10 cellular contexts compared by ENCODE assay signal in genomic region chr14:69316449-69317391, GRCh38. TPM values are rescaled to one million over a fixed set of nuclear protein-coding genes. Genes with fewer than 3 reads are reported as not detected.
DNase-seq lines count a peak whose midpoint lies in the region; ATAC-seq and TF ChIP-seq lines count a peak whose summit lies in the region.
"Had no signal": no experiment of that assay in that cellular context is flagged by ENCODE, and none has a peak within 500 bp of the region (broad histone marks: within the 10 kb centered on the region; RNA-seq: fewer than 3 reads in every experiment).

No MANE protein-coding gene starts in this region.

- no peaks in the 10 kb centered on the region for H3K9me3 ChIP-seq in lung (ENCODE audit: control insufficient read depth in 2 of 2, insufficient read depth in 1 of 2, low read length in 1 of 2)
- H3K9me3 ChIP-seq: Caco-2 had no signal

- WGBS in lung, 2 donors = 65 to 80% methylated on average over 7 of the region's 7 CpGs

- H3K36me3 ChIP-seq in ACC112 (ENCODE audit: insufficient read depth, low read length) (no peaks in the 10 kb centered on the region), lung (ENCODE audit: control insufficient read depth in 2 of 2, insufficient read depth in 2 of 2, low read length in 2 of 2) (no peaks in the 10 kb centered on the region)

- POLR2A ChIA-PET in naive thymus-derived CD8-positive, alpha-beta T cell (lab: Charles Lee) = no interaction called here

- peaks cover 0 to 3% (median 1%) of the 10 kb centered on the region in 5 donors for H3K27me3 Mint-ChIP-seq in naive thymus-derived CD8-positive, alpha-beta T cell

- H3K4me1 Mint-ChIP-seq in naive thymus-derived CD8-positive, alpha-beta T cell = peaks cover 0 to 10% (median 0%) of the 10 kb centered on the region in 4 donors
- H3K4me1 Mint-ChIP-seq: activated CD4-positive, alpha-beta T cell treated with anti-CD3 and anti-CD28 coated beads, Interleukin-2, amount 10 ng/mL, durations not matched to agents 24 days and 14 days had no signal

- peak overlapping the region; percentile 16 for H2AFZ ChIP-seq in ACC112 (ENCODE audit: low read length, unreplicated experiment)

- H3K27ac ChIP-seq in ACC112 (ENCODE audit: low read depth, low read length) (peak overlapping the region; percentile 71), coronary artery (peak overlapping the region; percentile 66 to 81), lung (ENCODE audit: low read depth in 1 of 2, low read length in 1 of 2) (peak overlapping the region; percentile 34 to 71)

- peaks cover 22% of the 10 kb centered on the region for H3K4me1 ChIP-seq in ACC112 (ENCODE audit: control insufficient read depth, insufficient read depth, low read length, unreplicated experiment)
- peaks cover 4 to 7% of the 10 kb centered on the region in 2 donors for H3K4me1 ChIP-seq in lung (ENCODE audit: control insufficient read depth in 2 of 2, insufficient read depth in 2 of 2, low read length in 2 of 2)
- H3K4me1 ChIP-seq: Caco-2 had no signal

- no peaks in the 10 kb centered on the region for H3K27me3 ChIP-seq in ACC112 (ENCODE audit: insufficient read depth, low read length)
- no peaks in the 10 kb centered on the region for H3K27me3 ChIP-seq in lung (ENCODE audit: control insufficient read depth, insufficient read depth)

- H3K79me2 ChIP-seq in ACC112 (ENCODE audit: control insufficient read depth, insufficient read depth, low read length, unreplicated experiment) = no peaks in the 10 kb centered on the region

- H3K27ac Mint-ChIP-seq in naive thymus-derived CD8-positive, alpha-beta T cell = no peak overlapping the region
- H3K27ac Mint-ChIP-seq: activated CD4-positive, alpha-beta T cell treated with anti-CD3 and anti-CD28 coated beads, Interleukin-2, amount 10 ng/mL, durations not matched to agents 24 days and 14 days had no signal

- H3K4me3 ChIP-seq in ACC112 (ENCODE audit: low read depth, low read length) = no peak overlapping the region
- H3K4me3 ChIP-seq in coronary artery = peak overlapping the region; percentile 0
- H3K4me3 ChIP-seq in lung = no peak overlapping the region

- H3K9me3 Mint-ChIP-seq in naive thymus-derived CD8-positive, alpha-beta T cell = no peaks in the 10 kb centered on the region
- H3K9me3 Mint-ChIP-seq: activated CD4-positive, alpha-beta T cell treated with anti-CD3 and anti-CD28 coated beads, Interleukin-2, amount 10 ng/mL, durations not matched to agents 24 days and 14 days had no signal

- no peak overlapping the region for H3K4me3 Mint-ChIP-seq in naive thymus-derived CD8-positive, alpha-beta T cell
- H3K4me3 Mint-ChIP-seq: activated CD4-positive, alpha-beta T cell treated with anti-CD3 and anti-CD28 coated beads, Interleukin-2, amount 10 ng/mL, durations not matched to agents 24 days and 14 days had no signal

- no peaks in the 10 kb centered on the region for H3K36me3 Mint-ChIP-seq in naive thymus-derived CD8-positive, alpha-beta T cell

- ATAC-seq in lung (ENCODE audit: insufficient read depth, low FRiP score) (no peak), HG02852 (IDR thresholded peaks at IDR 0.05; ENCODE audit: unreplicated experiment) (no peak)
- ATAC-seq in naive thymus-derived CD8-positive, alpha-beta T cell = no peak

- no peak for TF ChIP-seq CTCF in coronary artery (IDR thresholded peaks at IDR 0.05)
- TF ChIP-seq CTCF in lung (IDR thresholded peaks at IDR 0.05; ENCODE audit: control extremely low read depth, extremely low read depth) = no peak

- DNase-seq in LHCN-M2 (ENCODE audit: low read depth) (peak; percentile 99), coronary artery (ENCODE audit: low spot score) (peak; percentile 86), lung (ENCODE audit: low spot score) (peak; percentile 34), NAMALWA (ENCODE audit: low spot score) (no peak)
- DNase-seq in naive thymus-derived CD8-positive, alpha-beta T cell = no peak
- DNase-seq in stimulated activated CD4-positive, alpha-beta T cell treated with anti-CD3 and anti-CD28 coated beads, Interleukin-4, amount 100 ng/mL, for 4 hours = no peak
- DNase-seq: activated CD4-positive, alpha-beta T cell treated with anti-CD3 and anti-CD28 coated beads, Interleukin-2, amount 10 ng/mL, durations not matched to agents 24 days and 14 days had no signal

RNA-seq across cellular contexts. Expression of gene GALNT16, which starts 56.8 kb away (rescaled TPM):
- total RNA-seq in LHCN-M2 (2014; rRNA removed) (5.1 and 5.6 TPM in 2 replicates), lung (1 to 10 TPM; 1.5 to 4.1 TPM)
- polyA plus RNA-seq in LHCN-M2 (2012) = 3.6 TPM
- polyA plus RNA-seq in lung = 1 to 10 TPM in 1 of 2 donors, under 1 TPM in 1; 0.27 to 1.3 TPM
- not detected for total RNA-seq in naive thymus-derived CD8-positive, alpha-beta T cell
- polyA plus RNA-seq in naive thymus-derived CD8-positive, alpha-beta T cell = not detected
- total RNA-seq: activated CD4-positive, alpha-beta T cell treated with anti-CD3 and anti-CD28 coated beads, Interleukin-2, amount 10 ng/mL, durations not matched to agents 24 days and 14 days had no signal

Comparison
In these comparisons a context has a peak if more than half of its experiments do, and no peak if none do; other contexts are left out.
1. DNase-seq: peak in LHCN-M2 (single experiment), coronary artery (single experiment) and lung (single experiment); none in naive thymus-derived CD8-positive, alpha-beta T cell (0 of 10), stimulated activated CD4-positive, alpha-beta T cell treated with anti-CD3 and anti-CD28 coated beads, Interleukin-4, amount 100 ng/mL, for 4 hours (0 of 2) and NAMALWA (single experiment).
2. Peak in every context shown above with its lines, with median percentiles within 50 percentile points of each other: H3K27ac ChIP-seq.